12 cellular contexts compared by ENCODE assay signal in the genomic region with DNA sequence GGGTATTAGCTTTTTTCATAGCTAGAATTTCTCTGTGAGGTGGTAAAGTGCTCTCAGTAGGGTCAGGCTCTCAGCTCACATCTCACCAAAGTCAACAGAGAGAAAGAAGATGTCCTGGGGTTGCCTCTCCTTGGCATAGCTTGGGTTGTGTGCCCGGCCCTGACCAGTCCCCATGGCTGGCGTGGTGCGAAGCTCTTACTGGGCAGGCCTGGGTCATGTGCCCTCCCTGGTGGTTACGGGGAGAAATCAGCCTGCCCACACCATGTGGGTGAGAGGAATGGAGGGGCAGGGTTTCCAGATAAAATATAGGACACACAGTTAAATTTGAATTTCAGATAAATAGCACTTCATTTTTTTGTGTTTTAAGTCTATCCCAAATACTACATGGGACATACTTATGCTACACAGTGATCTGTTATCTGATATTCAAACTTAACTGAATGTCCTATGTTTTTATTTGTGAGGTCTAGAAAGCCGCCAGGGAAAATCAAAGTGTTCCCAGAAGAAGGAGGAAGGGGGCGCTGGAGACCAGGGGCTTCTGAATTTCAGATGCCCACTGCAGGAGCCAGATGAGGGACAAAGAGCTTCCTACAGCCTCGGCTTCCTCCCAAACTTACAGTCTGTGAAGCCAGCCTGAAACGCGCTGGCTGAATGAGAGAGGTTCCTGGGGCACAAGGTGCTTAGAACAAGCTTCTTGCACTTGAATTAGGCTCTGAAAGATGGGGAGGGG. TPM values are rescaled to one million over a fixed set of nuclear protein-coding genes. Genes with fewer than 3 reads are reported as not detected.
DNase-seq lines count a peak whose midpoint lies in the region; ATAC-seq and TF ChIP-seq lines count a peak whose summit lies in the region.
"Had no signal": no experiment of that assay in that cellular context is flagged by ENCODE, and none has a peak within 500 bp of the region (broad histone marks: within the 10 kb centered on the region; RNA-seq: fewer than 3 reads in every experiment).

No MANE protein-coding gene starts in this region.

- H3K27ac ChIP-seq in heart right ventricle (no peak overlapping the region), transverse colon (peak overlapping the region; percentile 11 to 73 (median 63))
- H3K27ac ChIP-seq: vagina had no signal

- H3K9ac ChIP-seq in adipocyte (ENCODE audit: low read length) = no peak overlapping the region

- WGBS in heart right ventricle, 2 donors = 71 to 74% methylated on average over 9 of the region's 9 CpGs
- WGBS in transverse colon (ENCODE audit: low coverage in 1 of 2), 2 donors = 89 to 92% methylated on average over 3 to 9 of the region's 9 CpGs

- H3K27me3 ChIP-seq in heart right ventricle (no peaks in the 10 kb centered on the region), adipocyte (replicated peaks; ENCODE audit: control insufficient read depth, insufficient read depth, low read length) (peaks cover 25% of the 10 kb centered on the region), transverse colon (no peaks in the 10 kb centered on the region)
- H3K27me3 ChIP-seq: vagina had no signal

- H3K36me3 ChIP-seq in heart right ventricle (no peaks in the 10 kb centered on the region), adipocyte (ENCODE audit: control insufficient read depth, insufficient read depth, low read length, severe bottlenecking) (no peaks in the 10 kb centered on the region), transverse colon (no peaks in the 10 kb centered on the region)
- H3K36me3 ChIP-seq: vagina had no signal

- H3K4me3 ChIP-seq in heart right ventricle = no peak overlapping the region
- H3K4me3 ChIP-seq in adipocyte (ENCODE audit: low read length) = no peak overlapping the region
- H3K4me3 ChIP-seq in transverse colon = no peak overlapping the region
- H3K4me3 ChIP-seq: vagina had no signal

- no peaks in the 10 kb centered on the region for H3K9me3 ChIP-seq in heart right ventricle
- H3K9me3 ChIP-seq in adipocyte (ENCODE audit: control insufficient read depth, low read length) = no peaks in the 10 kb centered on the region
- H3K9me3 ChIP-seq in transverse colon = no peaks in the 10 kb centered on the region
- H3K9me3 ChIP-seq: vagina had no signal

- TF ChIP-seq CTCF in heart right ventricle (IDR thresholded peaks at IDR 0.05) (peak in 7 of 9 donors; percentile 25 to 54 (median 41)), transverse colon (IDR thresholded peaks at IDR 0.05) (peak in 1 of 5 experiments; percentile 7)

- TF ChIP-seq EP300 in transverse colon (IDR thresholded peaks at IDR 0.05; ENCODE audit: low read depth) = no peak

- DNase-seq in heart right ventricle (no peak), Right ventricle myocardium inferior (ENCODE audit: missing footprints) (no peak), adipocyte (ENCODE audit: low read depth) (peak; percentile 31), left ventricle myocardium superior (peak; percentile 24), transverse colon (no peak), cerebellar nuclear complex (lab: John Stamatoyannopoulos, UW) (no peak)
- DNase-seq: NCI-H526 treated with DMSO at 0.1 percent for 48 hours, occipital lobe, T1000 had no signal

- H3K4me1 ChIP-seq in heart right ventricle = peaks cover 0 to 28% (median 10%) of the 10 kb centered on the region in 9 donors
- peaks cover 9% of the 10 kb centered on the region for H3K4me1 ChIP-seq in adipocyte (ENCODE audit: control insufficient read depth, insufficient read depth, low read length)
- H3K4me1 ChIP-seq in transverse colon = peaks cover 0 to 18% (median 11%) of the 10 kb centered on the region in 4 donors

- intact Hi-C loops in heart right ventricle (cut with DNase I) (loop anchor here in 6 of 10 donors (2.0 to 10.0 kb wide), 4 partner anchors 69 to 211 kb away; no protein-coding TSS in a partner anchor), Right ventricle myocardium inferior (cut with DNase I) (no loop called here), left ventricle myocardium superior (cut with micrococcal nuclease) (no loop called here), transverse colon (cut with DNase I; ENCODE audit: low total_unique reads) (no loop called here)

- ATAC-seq in heart right ventricle (no peak), Right ventricle myocardium inferior (no peak), left ventricle myocardium superior (no peak), HG03432 (IDR thresholded peaks at IDR 0.05; ENCODE audit: unreplicated experiment) (no peak), HG03521 (IDR thresholded peaks at IDR 0.05; ENCODE audit: unreplicated experiment) (no peak)

- TF ChIP-seq POLR2A in transverse colon (IDR thresholded peaks at IDR 0.05) = no peak

- in situ Hi-C loops in transverse colon (cut with MboI; ENCODE audit: low pct_ligation_motif_present in 1 of 4, low pct_unique_long_range_greater_than_20kb in 1 of 4, low sequenced_read_pairs in 3 of 4) = no loop called here

RNA-seq across cellular contexts. Expression of a gene that starts 45.4 kb away (rescaled TPM):
- total RNA-seq in heart right ventricle = 1 to 10 TPM in 1 of 10 donors, under 1 TPM in 9; 0.22 to 1.1 (median 0.52) TPM
- polyA plus RNA-seq in heart right ventricle = under 1 TPM; 0.22 TPM
- 0.43 TPM for total RNA-seq in Right ventricle myocardium inferior
- total RNA-seq in left ventricle myocardium superior = 0.59 TPM
- total RNA-seq in transverse colon = 10 to 100 TPM in 1 of 4 donors, 1 to 10 TPM in 3; 1.7 to 98.1 (median 2.5) TPM

Comparison
In these comparisons a context has a peak if more than half of its experiments do, and no peak if none do; other contexts are left out.
1. DNase-seq: peak in adipocyte (single experiment) and left ventricle myocardium superior (single experiment); none in heart right ventricle (0 of 2), Right ventricle myocardium inferior (single experiment), transverse colon (single experiment) and cerebellar nuclear complex (0 of 2).
2. intact Hi-C loops: an anchor here in heart right ventricle (2.0 to 10.0 kb wide); none called in Right ventricle myocardium inferior, left ventricle myocardium superior and transverse colon.
3. H3K27ac ChIP-seq: peak in transverse colon (4 of 4); none in heart right ventricle (0 of 10).